ENCODE assay signal across 8 cellular contexts in genomic region chr16:79269211-79269863, GRCh38.
DNase-seq lines count a peak whose midpoint lies in the region; ATAC-seq, FAIRE-seq and TF ChIP-seq lines count a peak whose summit lies in the region.

No MANE protein-coding gene starts in this region.

- no peak for TF ChIP-seq CTCF in progenitor cell of endocrine pancreas (IDR thresholded peaks at IDR 0.05; ENCODE audit: unreplicated experiment)

- no peak overlapping the region for H3K4me3 Mint-ChIP-seq in progenitor cell of endocrine pancreas (ENCODE audit: low read depth)

- peaks cover 3% of the 10 kb centered on the region for H3K27me3 Mint-ChIP-seq in progenitor cell of endocrine pancreas

- TF ChIP-seq POLR2A in H54 (IDR thresholded peaks at IDR 0.05; ENCODE audit: low read depth, low read length), result no peak

- ATAC-seq in GM18861 (IDR thresholded peaks at IDR 0.05; ENCODE audit: unreplicated experiment) (peak; percentile 98), HG02798 (IDR thresholded peaks at IDR 0.05; ENCODE audit: poor library complexity, unreplicated experiment) (peak; percentile 66)

- FAIRE-seq in H54 (lab: Jason Lieb, UNC), result no peak

- H3K27ac Mint-ChIP-seq in progenitor cell of endocrine pancreas, result no peak overlapping the region

- H3K4me1 Mint-ChIP-seq in progenitor cell of endocrine pancreas (ENCODE audit: low read depth), result peaks cover 2% of the 10 kb centered on the region

- peak; percentile 57 for DNase-seq in activated CD4-positive, CD25-positive, alpha-beta regulatory T cell treated with anti-CD3 and anti-CD28 coated beads, Interleukin-2, amount 50 U/mL, for 72 hours
- DNase-seq in stimulated activated CD4-positive, alpha-beta T cell treated with anti-CD3 and anti-CD28 coated beads, Interleukin-15, amount 100 ng/mL, for 24 hours, result peak; percentile 87
- DNase-seq in H54 (ENCODE audit: insufficient read length, low spot score) (no peak), Kasumi-1 (lab: John Stamatoyannopoulos, UW) (no peak), inferior parietal cortex (ENCODE audit: extremely low spot score) (no peak), progenitor cell of endocrine pancreas (ENCODE audit: low spot score, unreplicated experiment) (no peak)

- H3K36me3 Mint-ChIP-seq in progenitor cell of endocrine pancreas (ENCODE audit: insufficient read depth), result no peaks in the 10 kb centered on the region

- no peaks in the 10 kb centered on the region for H3K9me3 Mint-ChIP-seq in progenitor cell of endocrine pancreas (ENCODE audit: low read depth)

Comparison
In these comparisons a context has a peak if more than half of its experiments do, and no peak if none do; other contexts are left out.
1. DNase-seq: peak in activated CD4-positive, CD25-positive, alpha-beta regulatory T cell treated with anti-CD3 and anti-CD28 coated beads, Interleukin-2, amount 50 U/mL, for 72 hours (single experiment) and stimulated activated CD4-positive, alpha-beta T cell treated with anti-CD3 and anti-CD28 coated beads, Interleukin-15, amount 100 ng/mL, for 24 hours (single experiment); none in H54 (single experiment), Kasumi-1 (0 of 2), inferior parietal cortex (single experiment) and progenitor cell of endocrine pancreas (single experiment).